Comparison of ENCODE assay signal across 8 cellular contexts in genomic region chr17:61926831-61927210, GRCh38. TPM values are rescaled to one million over a fixed set of nuclear protein-coding genes. Genes with fewer than 3 reads are reported as not detected.
A peak's percentile ranks its signal among the peaks of the same experiment; 100 is the strongest.
DNase-seq lines count a peak whose midpoint lies in the region; ATAC-seq and TF ChIP-seq lines count a peak whose summit lies in the region.

No MANE protein-coding gene starts in this region.

- H3K9me2 ChIP-seq in GM23248 (ENCODE audit: insufficient read depth), result no peaks in the 10 kb centered on the region

- H3K27ac ChIP-seq in GM23248, result peak overlapping the region; percentile 89
- peak overlapping the region; percentile 84 for H3K27ac ChIP-seq in foreskin keratinocyte
- peak overlapping the region; percentile 79 for H3K27ac ChIP-seq in rectal smooth muscle tissue (ENCODE audit: low read depth, low read length)

- H2AFZ ChIP-seq in GM23248, result peak overlapping the region; percentile 91

- H3K27me3 ChIP-seq in GM23248 (replicated peaks; ENCODE audit: insufficient read depth) (no peaks in the 10 kb centered on the region), foreskin keratinocyte (no peaks in the 10 kb centered on the region), rectal smooth muscle tissue (ENCODE audit: control insufficient read depth, insufficient read depth, low read length) (no peaks in the 10 kb centered on the region)

- peaks cover 13% of the 10 kb centered on the region for H3K4me1 ChIP-seq in GM23248 (ENCODE audit: insufficient read depth)
- H3K4me1 ChIP-seq in foreskin keratinocyte, result peaks cover 5% of the 10 kb centered on the region
- peaks cover 7% of the 10 kb centered on the region for H3K4me1 ChIP-seq in rectal smooth muscle tissue (ENCODE audit: control insufficient read depth, insufficient read depth, low read length)

- peak overlapping the region; percentile 93 for H3K4me3 Mint-ChIP-seq in T-helper 17 cell

- H3K27me3 Mint-ChIP-seq in T-helper 17 cell, result no peaks in the 10 kb centered on the region

- H3K9ac ChIP-seq in GM23248, result peak overlapping the region; percentile 96
- peak overlapping the region; percentile 71 for H3K9ac ChIP-seq in rectal smooth muscle tissue (ENCODE audit: low read length)

- H4K20me1 ChIP-seq in GM23248 (ENCODE audit: insufficient read depth), result no peaks in the 10 kb centered on the region

- H3K27ac Mint-ChIP-seq in T-helper 17 cell, result peak overlapping the region; percentile 97

- H3F3A ChIP-seq in GM23248 (ENCODE audit: insufficient read depth), result peaks cover 21% of the 10 kb centered on the region

- peak overlapping the region; percentile 94 for H3K4me2 ChIP-seq in GM23248 (ENCODE audit: unreplicated experiment)

- ATAC-seq in T-helper 17 cell (no peak), foreskin keratinocyte (no peak), HG03520 (IDR thresholded peaks at IDR 0.05; ENCODE audit: unreplicated experiment) (no peak), GM21723 (IDR thresholded peaks at IDR 0.05; ENCODE audit: unreplicated experiment) (no peak)

- DNase-seq in GM23248 (peak; percentile 70), T-helper 17 cell (no peak), foreskin keratinocyte (no peak), GM19238 (ENCODE audit: insufficient read length, low spot score) (no peak), anterior cingulate cortex (lab: John Stamatoyannopoulos, UW) (no peak)

- peaks cover 14% of the 10 kb centered on the region for H3K4me1 Mint-ChIP-seq in T-helper 17 cell

- H3K9me3 ChIP-seq in GM23248 (ENCODE audit: low read depth) (no peaks in the 10 kb centered on the region), T-helper 17 cell (ENCODE audit: control insufficient read depth, low read length, poor library complexity, severe bottlenecking) (no peaks in the 10 kb centered on the region)

- in situ Hi-C loops in GM23248 (cut with MboI), result no loop called here

- H3K36me3 ChIP-seq in GM23248 (ENCODE audit: low read depth) (peaks cover 12% of the 10 kb centered on the region; the same call in 1 of the 2 replicates), rectal smooth muscle tissue (ENCODE audit: control insufficient read depth, insufficient read depth, low read length) (no peaks in the 10 kb centered on the region)

- peak overlapping the region; percentile 83 for H3K4me3 ChIP-seq in GM23248
- H3K4me3 ChIP-seq in rectal smooth muscle tissue (ENCODE audit: low read length), result peak overlapping the region; percentile 78

- no peaks in the 10 kb centered on the region for H3K36me3 Mint-ChIP-seq in T-helper 17 cell (ENCODE audit: low read depth)

- H3K79me2 ChIP-seq in GM23248 (ENCODE audit: insufficient read depth), result peaks cover 27% of the 10 kb centered on the region

- 0% methylated on average over 4 of the region's 4 CpGs for WGBS in GM23248 (ENCODE audit: low coverage in 1 of 2, low lambda C conversion rate in 2 of 2, missing lambda C conversion rate in 2 of 2), 2 experiments

- no peak for TF ChIP-seq CTCF in foreskin keratinocyte (conservative IDR thresholded peaks at IDR 0.05)

RNA-seq across cellular contexts. Expression of gene INTS2, which starts 1.0 kb away (rescaled TPM):
- 7.8 and 10.5 TPM in 2 replicates for total RNA-seq in GM23248 (2014; rRNA removed; shearing (Covaris generic))
- polyA plus RNA-seq in GM23248 (2016; fragmentation: Nextera tagmentation; extraction: Ambion mirVana) (2.9 and 3.2 TPM in 2 replicates), foreskin keratinocyte (1.2 and 1.8 TPM in 2 replicates)
- total RNA-seq in T-helper 17 cell (10 to 100 TPM in 1 of 2 donors, 1 to 10 TPM in 1; 9.5 to 11.4 TPM), foreskin keratinocyte (11.3 and 12.3 TPM in 2 replicates)
